Comparison of ENCODE assay signal across 8 cellular contexts in the genomic region with DNA sequence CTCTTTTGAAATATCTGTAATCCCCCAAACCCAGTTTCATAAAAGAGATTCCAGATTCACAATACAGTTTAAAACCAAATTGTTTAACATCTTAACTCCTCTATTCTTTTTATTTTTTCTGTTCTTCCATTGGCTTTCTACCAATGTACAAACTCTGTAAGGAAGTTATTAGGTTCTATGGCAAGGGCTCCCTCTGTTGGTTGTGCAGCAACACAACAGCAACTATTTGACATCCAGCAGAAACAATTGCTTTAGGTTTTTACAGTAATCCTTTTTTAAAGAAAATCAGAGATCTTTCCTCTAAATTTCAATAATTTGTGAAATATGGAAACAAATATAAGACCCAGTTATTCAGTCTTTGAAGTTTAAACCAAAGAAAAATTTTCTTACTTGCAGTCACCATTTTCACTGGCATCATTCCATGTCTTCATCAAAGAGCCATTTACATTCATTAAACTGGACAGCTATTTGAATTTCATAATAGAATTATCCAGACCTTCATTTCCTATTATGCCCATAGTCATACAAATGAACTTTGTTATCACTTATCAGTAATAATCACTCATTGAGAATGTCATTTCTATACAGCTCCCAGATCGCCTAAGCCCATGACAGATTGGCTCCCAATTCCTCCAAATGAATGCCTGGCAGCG. TPM values are rescaled to one million over a fixed set of nuclear protein-coding genes. Genes with fewer than 3 reads are reported as not detected.
A peak's percentile ranks its signal among the peaks of the same experiment; 100 is the strongest.
DNase-seq lines count a peak whose midpoint lies in the region; ATAC-seq and TF ChIP-seq lines count a peak whose summit lies in the region.

No MANE protein-coding gene starts in this region.

- H3K4me2 ChIP-seq in trophoblast cell (ENCODE audit: low read length) = no peak overlapping the region

- H3K4ac ChIP-seq in trophoblast cell (ENCODE audit: low read depth, low read length) = no peak overlapping the region

- H3K9me3 ChIP-seq in HEK293 (ENCODE audit: control insufficient read depth, insufficient read depth, low read depth, low read length) = no peaks in the 10 kb centered on the region
- H3K9me3 ChIP-seq in trophoblast cell (ENCODE audit: insufficient read depth, low read depth, low read length) = no peaks in the 10 kb centered on the region

- no peak overlapping the region for H2BK120ac ChIP-seq in trophoblast cell (ENCODE audit: insufficient read depth, low read length, poor library complexity)

- H3K14ac ChIP-seq in trophoblast cell (ENCODE audit: low read length) = no peak overlapping the region

- no peaks in the 10 kb centered on the region for H3K79me2 ChIP-seq in trophoblast cell (ENCODE audit: control insufficient read depth, insufficient read depth, low read length, poor library complexity)

- H3K9ac ChIP-seq in trophoblast cell (ENCODE audit: low read length) = no peak overlapping the region

- ATAC-seq in GM21381 (IDR thresholded peaks at IDR 0.05; ENCODE audit: unreplicated experiment) (no peak), GM21717 (IDR thresholded peaks at IDR 0.05; ENCODE audit: unreplicated experiment) (no peak)

- no peak overlapping the region for H3K27ac ChIP-seq in HEK293 (ENCODE audit: extremely low read depth, low read depth, low read length)
- H3K27ac ChIP-seq in trophoblast cell (ENCODE audit: low read depth, low read length) = no peak overlapping the region

- H3K18ac ChIP-seq in trophoblast cell (ENCODE audit: low read length) = no peak overlapping the region

- POLR2A ChIA-PET in HEK293 (lab: Yijun Ruan, JAX) = interaction anchor here (0.6 to 1.0 kb wide), 2 partner anchors 118 to 221 kb away, joined by 3 to 4 read pairs; no protein-coding TSS in a partner anchor

- H3K4me3 ChIP-seq in HEK293 (ENCODE audit: low read depth, low read length) (no peak overlapping the region), trophoblast cell (ENCODE audit: low read depth, low read length) (no peak overlapping the region)

- H4K8ac ChIP-seq in trophoblast cell (ENCODE audit: low read depth, low read length) = no peak overlapping the region

- H4K12ac ChIP-seq in trophoblast cell (ENCODE audit: low read depth, low read length) = no peak overlapping the region

- DNase-seq in DMS114 treated with DMSO at 0.1 percent for 48 hours (lab: John Stamatoyannopoulos, UW; ENCODE audit: unreplicated experiment) = peak; percentile 82
- peak; percentile 83 for DNase-seq in NCI-H510A treated with DMSO at 0.1 percent for 48 hours (lab: John Stamatoyannopoulos, UW)
- peak; percentile 17 to 18 for DNase-seq in activated CD4-positive, alpha-beta T cell treated with anti-CD3 and anti-CD28 coated beads, Interleukin-2, amount 50 U/mL, for 4 hours
- DNase-seq in fibroblast of the conjunctiva (ENCODE audit: low read depth) = peak; percentile 73
- DNase-seq in trophoblast cell = peak; percentile 15 to 78

- H3K23ac ChIP-seq in trophoblast cell (ENCODE audit: low read length) = no peak overlapping the region

- H3K27me3 ChIP-seq in trophoblast cell (ENCODE audit: insufficient read depth, low read length) = no peaks in the 10 kb centered on the region

- peak; percentile 18; the same call in 1 of the 2 replicates for TF ChIP-seq CTCF in HEK293 (tag by site-specific recombination; IDR thresholded peaks at IDR 0.05)

- H2BK5ac ChIP-seq in trophoblast cell (ENCODE audit: low read depth, low read length, poor library complexity) = no peak overlapping the region

- no peak overlapping the region for H2BK12ac ChIP-seq in trophoblast cell (ENCODE audit: low read length)

- no CpG with 5 or more reads among the region's 2 CpGs for WGBS in trophoblast cell (ENCODE audit: extremely low coverage, insufficient coverage, insufficient read length)

- H4K91ac ChIP-seq in trophoblast cell (ENCODE audit: low read depth, low read length) = no peak overlapping the region

- H3K36me3 ChIP-seq in HEK293 (ENCODE audit: control insufficient read depth in 2 of 2, insufficient read depth in 1 of 2, low read length in 2 of 2) (no peaks in the 10 kb centered on the region), trophoblast cell (ENCODE audit: control insufficient read depth in 1 of 2, insufficient read depth in 2 of 2, low read length in 2 of 2) (no peaks in the 10 kb centered on the region)

- CTCF ChIA-PET in HEK293 (lab: Yijun Ruan, JAX) = interaction anchor here (0.6 to 6.5 kb wide), 46 partner anchors 10 to 821 kb away, joined by 3 to 58 read pairs (median 4); no protein-coding TSS in a partner anchor

- H2AK5ac ChIP-seq in trophoblast cell (ENCODE audit: low read length) = no peak overlapping the region

- H3K4me1 ChIP-seq in HEK293 (ENCODE audit: control insufficient read depth, insufficient read depth, low read length) (no peaks in the 10 kb centered on the region), trophoblast cell (ENCODE audit: control insufficient read depth in 1 of 2, insufficient read depth in 2 of 2, low read length in 2 of 2) (no peaks in the 10 kb centered on the region)

- H3K79me1 ChIP-seq in trophoblast cell (ENCODE audit: low read length) = no peaks in the 10 kb centered on the region

- H2AFZ ChIP-seq in trophoblast cell (ENCODE audit: insufficient read depth, low read length, poor library complexity) = no peak overlapping the region

TF ChIP-seq in HEK293, 187 proteins besides CTCF, POLR2A, EP300 and RAD21:
- TF ChIP-seq, protein P1, sequence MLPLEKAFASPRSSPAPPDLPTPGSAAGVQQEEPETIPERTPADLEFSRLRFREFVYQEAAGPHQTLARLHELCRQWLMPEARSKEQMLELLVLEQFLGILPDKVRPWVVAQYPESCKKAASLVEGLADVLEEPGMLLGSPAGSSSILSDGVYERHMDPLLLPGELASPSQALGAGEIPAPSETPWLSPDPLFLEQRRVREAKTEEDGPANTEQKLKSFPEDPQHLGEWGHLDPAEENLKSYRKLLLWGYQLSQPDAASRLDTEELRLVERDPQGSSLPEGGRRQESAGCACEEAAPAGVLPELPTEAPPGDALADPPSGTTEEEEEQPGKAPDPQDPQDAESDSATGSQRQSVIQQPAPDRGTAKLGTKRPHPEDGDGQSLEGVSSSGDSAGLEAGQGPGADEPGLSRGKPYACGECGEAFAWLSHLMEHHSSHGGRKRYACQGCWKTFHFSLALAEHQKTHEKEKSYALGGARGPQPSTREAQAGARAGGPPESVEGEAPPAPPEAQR (tag by site-specific recombination; IDR thresholded peaks at IDR 0.05) = no peak
- 0 out of 2 replicates have a peak, but pooled peaks have one; percentile 50 for TF ChIP-seq ZNF2 (tag by site-specific recombination; IDR thresholded peaks at IDR 0.05)
- no peak for TF ChIP-seq ZNF266 (tag by site-specific recombination; IDR thresholded peaks at IDR 0.05; ENCODE audit: low read depth)
- 0 out of 2 replicates have a peak, but pooled peaks have one; percentile 45 for TF ChIP-seq ZNF366 (tag by site-specific recombination; conservative IDR thresholded peaks at IDR 0.05)
- 0 out of 2 replicates have a peak, but pooled peaks have one; percentile 19 for TF ChIP-seq KLF10 (tag by site-specific recombination; IDR thresholded peaks at IDR 0.05)
- peak; percentile 86 for TF ChIP-seq ZNF654 (tag by site-specific recombination; IDR thresholded peaks at IDR 0.05; ENCODE audit: low read depth)
TF ChIP-seq in HEK293: peak in this region for 4.

RNA-seq across cellular contexts. Expression of a gene that starts 46.5 kb away (rescaled TPM):
- polyA plus RNA-seq in trophoblast cell (2013) = 142 and 155 TPM in 2 replicates

Comparison
In these comparisons a context has a peak if more than half of its experiments do, and no peak if none do; other contexts are left out.
1. DNase-seq: peak in every context shown above with its lines; median percentile 83 in NCI-H510A treated with DMSO at 0.1 percent for 48 hours; 82 in DMS114 treated with DMSO at 0.1 percent for 48 hours; 73 in fibroblast of the conjunctiva; 46 in trophoblast cell; 18 in activated CD4-positive, alpha-beta T cell treated with anti-CD3 and anti-CD28 coated beads, Interleukin-2, amount 50 U/mL, for 4 hours.